Comparison of ENCODE assay signal across 8 cellular contexts in the genomic region with DNA sequence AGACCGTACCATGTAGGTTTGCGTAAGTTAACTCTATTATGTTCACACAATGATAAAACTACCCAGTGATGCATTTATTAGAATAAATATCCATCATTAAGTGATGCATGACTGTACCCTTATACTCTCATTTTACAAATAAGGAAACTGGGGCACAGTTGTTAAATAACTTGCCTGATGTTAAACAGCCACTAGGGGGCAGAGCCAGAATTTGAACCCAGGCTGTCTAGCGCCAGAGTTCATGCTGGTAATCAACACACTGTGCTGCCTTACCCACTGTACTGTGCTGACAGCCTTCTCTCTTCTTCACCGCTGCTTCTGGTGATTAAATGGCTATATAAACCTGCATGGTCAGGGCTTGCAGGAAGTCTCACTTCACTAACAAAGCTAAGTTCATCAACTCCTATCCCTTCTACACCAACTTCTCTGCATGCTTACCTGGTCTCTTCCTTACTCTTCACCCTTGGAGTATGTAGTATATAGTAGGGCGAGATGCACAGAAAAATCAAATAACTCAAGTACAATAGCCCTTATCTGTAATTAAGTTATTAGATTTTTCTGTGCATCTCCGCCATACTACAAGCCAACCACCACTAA. TPM values are rescaled to one million over a fixed set of nuclear protein-coding genes. Genes with fewer than 3 reads are reported as not detected.
DNase-seq lines count a peak whose midpoint lies in the region; ATAC-seq, FAIRE-seq and TF ChIP-seq lines count a peak whose summit lies in the region.

No MANE protein-coding gene starts in this region.

- H3K4me3 ChIP-seq in GM23248 (no peak overlapping the region), SK-N-SH (ENCODE audit: low read depth in 2 of 2, low read length in 1 of 2) (no peak overlapping the region; a peak in 1 of 4 replicates), brain microvascular endothelial cell (ENCODE audit: low read depth, low read length) (no peak overlapping the region), HepG2 (replicated peaks in 1 of 3; ENCODE audit: insufficient read depth in 1 of 3, low read depth in 2 of 3, low read length in 3 of 3) (no peak overlapping the region)

- CTCF ChIA-PET in SK-N-SH (lab: Yijun Ruan, JAX) (interaction anchor here (0.9 to 1.0 kb wide), 2 partner anchors 9 to 100 kb away, joined by 3 to 4 read pairs; no protein-coding TSS in a partner anchor), HepG2 (lab: Yijun Ruan, JAX; ENCODE audit: low intra/inter-chr PET ratio, low total read pairs) (interaction anchor here (1.4 kb wide), 1 partner anchor 104 kb away, joined by 6 read pairs; no protein-coding TSS in a partner anchor)

- H3K4me1 ChIP-seq in GM23248 (ENCODE audit: insufficient read depth) (no peaks in the 10 kb centered on the region), SK-N-SH (ENCODE audit: control insufficient read depth in 1 of 2, insufficient read depth in 2 of 2, low read depth in 1 of 2, low read length in 1 of 2) (peaks cover 0 to 3% of the 10 kb centered on the region in 2 experiments; a peak in 1 of 4 replicates), HepG2 (ENCODE audit: insufficient read depth, low read length) (peaks cover 40% of the 10 kb centered on the region)

- BruUV-seq in HepG2 (replicated peaks; lab: Mats Ljungman, UMichigan): no TSS peak

- in situ Hi-C loops in GM23248 (cut with MboI): no loop called here
- in situ Hi-C loops in brain microvascular endothelial cell (cut with HindIII; ENCODE audit: low pct_ligation_motif_present, low sequenced_read_pairs): no loop called here
- in situ Hi-C loops in HepG2 (cut with HindIII; ENCODE audit: extremely low pct_ligation_motif_present, low pct_unique_long_range_greater_than_20kb): loop anchor here (5.0 kb wide), 1 partner anchor 103 kb away; no protein-coding TSS in a partner anchor

- H4K20me1 ChIP-seq in GM23248 (ENCODE audit: insufficient read depth): no peaks in the 10 kb centered on the region
- no peaks in the 10 kb centered on the region for H4K20me1 ChIP-seq in SK-N-SH (ENCODE audit: insufficient read depth)
- no peaks in the 10 kb centered on the region for H4K20me1 ChIP-seq in HepG2 (ENCODE audit: insufficient read depth, low read length)

- H2AFZ ChIP-seq in GM23248 (no peak overlapping the region), SK-N-SH (ENCODE audit: low read depth) (no peak overlapping the region), HepG2 (ENCODE audit: low read length) (no peak overlapping the region)

- H3K27me3 ChIP-seq in GM23248 (replicated peaks; ENCODE audit: insufficient read depth) (no peaks in the 10 kb centered on the region), SK-N-SH (ENCODE audit: insufficient read depth) (no peaks in the 10 kb centered on the region), brain microvascular endothelial cell (replicated peaks) (no peaks in the 10 kb centered on the region), HepG2 (ENCODE audit: control insufficient read depth in 1 of 2, insufficient read depth in 2 of 2, low read length in 2 of 2) (no peaks in the 10 kb centered on the region)

- intact Hi-C loops in HepG2 (cut with micrococcal nuclease; ENCODE audit: unreplicated experiment): loop anchor here (2.0 kb wide), 1 partner anchor 103 kb away; no protein-coding TSS in a partner anchor

- peak; percentile 53 for FAIRE-seq in HepG2 (lab: Jason Lieb, UNC)
- FAIRE-seq in urothelium cell line (lab: Jason Lieb, UNC): no peak

- TF ChIP-seq EP300 in SK-N-SH (IDR thresholded peaks at IDR 0.05; ENCODE audit: borderline replicate concordance in 1 of 2, low read depth in 1 of 2, low read length in 1 of 2) (no peak), HepG2 (IDR thresholded peaks at IDR 0.05; ENCODE audit: low read depth in 2 of 2, low read length in 2 of 2) (no peak), HepG2 (CRISPR knock-in tag; IDR thresholded peaks at IDR 0.05; ENCODE audit: borderline replicate concordance) (no peak)

- TF ChIP-seq RAD21 in SK-N-SH (IDR thresholded peaks at IDR 0.05; ENCODE audit: low read length) (peak; percentile 61), HepG2 (CRISPR knock-in tag; IDR thresholded peaks at IDR 0.05) (no peak)

- WGBS in GM23248 (ENCODE audit: low coverage in 1 of 2, low lambda C conversion rate in 2 of 2, missing lambda C conversion rate in 2 of 2), 2 experiments: 82 to 86% methylated on average over 6 of the region's 6 CpGs
- 92% methylated on average over 6 of the region's 6 CpGs for WGBS in SK-N-SH (ENCODE audit: low lambda C conversion rate)
- WGBS in HepG2 (ENCODE audit: low lambda C conversion rate): 74% methylated on average over 4 of the region's 6 CpGs

- no peak for TF ChIP-seq POLR2A in HepG2 (IDR thresholded peaks at IDR 0.05; ENCODE audit: insufficient read depth in 1 of 2, low read depth in 2 of 2, low read length in 2 of 2)

- POLR2A ChIA-PET in SK-N-SH (lab: Yijun Ruan, JAX): no interaction called here
- POLR2A ChIA-PET in HepG2 (lab: Yijun Ruan, JAX): no interaction called here

- H3K4me2 ChIP-seq in GM23248 (ENCODE audit: unreplicated experiment): no peak overlapping the region
- no peak overlapping the region for H3K4me2 ChIP-seq in SK-N-SH
- no peak overlapping the region for H3K4me2 ChIP-seq in HepG2 (ENCODE audit: low read depth, low read length)

- H3K27ac ChIP-seq in GM23248: no peak overlapping the region
- no peak overlapping the region for H3K27ac ChIP-seq in SK-N-SH (ENCODE audit: low read depth in 2 of 2, low read length in 1 of 2)
- H3K27ac ChIP-seq in brain microvascular endothelial cell: no peak overlapping the region
- H3K27ac ChIP-seq in HepG2 (ENCODE audit: extremely low read length, insufficient read depth, low read length): no peak overlapping the region

- H3K36me3 ChIP-seq in GM23248 (ENCODE audit: low read depth) (no peaks in the 10 kb centered on the region), SK-N-SH (replicated peaks in 1 of 2; ENCODE audit: control insufficient read depth in 1 of 2, insufficient read depth in 2 of 2, low read length in 1 of 2) (no peaks in the 10 kb centered on the region), brain microvascular endothelial cell (replicated peaks) (no peaks in the 10 kb centered on the region), HepG2 (replicated peaks in 1 of 2; ENCODE audit: control insufficient read depth in 1 of 2, insufficient read depth in 2 of 2, low read length in 2 of 2) (no peaks in the 10 kb centered on the region)

- ATAC-seq in HepG2: peak; percentile 58

- H3K79me2 ChIP-seq in GM23248 (ENCODE audit: insufficient read depth) (no peaks in the 10 kb centered on the region), SK-N-SH (ENCODE audit: insufficient read depth) (no peaks in the 10 kb centered on the region; the same call in 1 of the 2 replicates), HepG2 (ENCODE audit: insufficient read depth, low read length) (no peaks in the 10 kb centered on the region)

- H3K9me2 ChIP-seq in GM23248 (ENCODE audit: insufficient read depth): no peaks in the 10 kb centered on the region
- H3K9me2 ChIP-seq in SK-N-SH: no peaks in the 10 kb centered on the region

- DNase-seq in Ammon's horn (ENCODE audit: low spot score) (peak; percentile 23), GM23248 (peak; percentile 50), SK-N-SH (peak; percentile 16), brain microvascular endothelial cell (peak; percentile 21), HepG2 (ENCODE audit: low spot score) (peak; percentile 22), NCI-H1694 treated with DMSO at 0.1 percent for 48 hours (lab: John Stamatoyannopoulos, UW) (no peak), urothelium cell line (ENCODE audit: low spot score) (no peak)
- peak; percentile 1 to 10 for DNase-seq in stimulated activated CD8-positive, alpha-beta memory T cell treated with anti-CD3 and anti-CD28 coated beads, Interleukin-7, amount 100 ng/mL, for 1 hour (ENCODE audit: low read depth in 2 of 2)

- TF ChIP-seq CTCF in SK-N-SH (IDR thresholded peaks at IDR 0.05): peak; percentile 66
- TF ChIP-seq CTCF in brain microvascular endothelial cell (IDR thresholded peaks at IDR 0.05; ENCODE audit: low read depth, low read length, missing control alignments): peak; percentile 75
- TF ChIP-seq CTCF in HepG2 (CRISPR knock-in tag; IDR thresholded peaks at IDR 0.05): peak; percentile 54

- no peaks in the 10 kb centered on the region for H3F3A ChIP-seq in GM23248 (ENCODE audit: insufficient read depth)
- no peaks in the 10 kb centered on the region for H3F3A ChIP-seq in SK-N-SH (replicated peaks; ENCODE audit: insufficient read depth)

- H3K9ac ChIP-seq in GM23248 (no peak overlapping the region), SK-N-SH (no peak overlapping the region), HepG2 (ENCODE audit: insufficient read depth, low read depth, low read length) (no peak overlapping the region)

- H3K9me3 ChIP-seq in GM23248 (ENCODE audit: low read depth) (no peaks in the 10 kb centered on the region), SK-N-SH (no peaks in the 10 kb centered on the region), HepG2 (ENCODE audit: low read length) (no peaks in the 10 kb centered on the region)

RNA-seq across cellular contexts. Expression of gene APPL2, which starts 43.6 kb away (rescaled TPM):
- 76.8 and 83.0 TPM in 2 replicates for total RNA-seq in GM23248 (2014; rRNA removed; shearing (Covaris generic))
- polyA plus RNA-seq in GM23248 (2016; fragmentation: Nextera tagmentation; extraction: Ambion mirVana) (119 and 122 TPM in 2 replicates), SK-N-SH (2012; rRNA removed) (59.2 and 65.9 TPM in 2 replicates), HepG2 (2011; rRNA removed) (11.1 and 12.1 TPM in 2 replicates)
- 69.2 and 93.5 TPM in 2 replicates for polyA plus RNA-seq in SK-N-SH (2012; cell fraction: cytosol; rRNA removed)
- 71.4 and 120 TPM in 2 replicates for polyA plus RNA-seq in SK-N-SH (2012; cell fraction: nucleus; rRNA removed)
- total RNA-seq in HepG2 (2016; rRNA removed; fragmentation: Illumina TruSeq; extraction: Trizol): 9.9 and 10.5 TPM in 2 replicates
- total RNA-seq in HepG2 (2016; cell fraction: cytosol; rRNA removed; fragmentation: Illumina TruSeq; extraction: Trizol; ENCODE audit: low read depth): 3.9 and 4.1 TPM in 2 replicates
- 9.9 and 11.1 TPM in 2 replicates for total RNA-seq in HepG2 (2016; cell fraction: insoluble cytoplasmic fraction; rRNA removed; fragmentation: Illumina TruSeq; extraction: Trizol)
- total RNA-seq in HepG2 (2016; cell fraction: membrane; rRNA removed; fragmentation: Illumina TruSeq; extraction: Trizol): 10.0 and 11.6 TPM in 2 replicates
- 15.0 and 18.1 TPM in 2 replicates for total RNA-seq in HepG2 (2016; cell fraction: nucleus; rRNA removed; fragmentation: Illumina TruSeq; extraction: Trizol)
- polyA plus RNA-seq in HepG2 (2011; cell fraction: cytosol; rRNA removed): 5.5 and 6.9 TPM in 2 replicates
- 18.2 and 20.1 TPM in 2 replicates for polyA plus RNA-seq in HepG2 (2011; cell fraction: nucleus; rRNA removed)
- polyA plus RNA-seq in HepG2 (2012): 11.3 and 17.8 TPM in 2 replicates
- 4.7 and 5.2 TPM in 2 replicates for polyA plus RNA-seq in HepG2 (2016; cell fraction: cytosol; fragmentation: Illumina TruSeq; extraction: Trizol; ENCODE audit: low read depth)
- 11.6 and 12.2 TPM in 2 replicates for polyA plus RNA-seq in HepG2 (2016; cell fraction: insoluble cytoplasmic fraction; fragmentation: Illumina TruSeq; extraction: Trizol; ENCODE audit: low read depth)
- polyA plus RNA-seq in HepG2 (2016; cell fraction: membrane; fragmentation: Illumina TruSeq; extraction: Trizol; ENCODE audit: low read depth): 8.7 and 8.8 TPM in 2 replicates
- 21.7 TPM in 2 replicates for polyA plus RNA-seq in HepG2 (2016; cell fraction: nucleus; fragmentation: Illumina TruSeq; extraction: Trizol; ENCODE audit: insufficient read depth, low read depth)
- polyA minus RNA-seq in HepG2 (2011; rRNA and poly(A)+ RNA removed; ENCODE audit: low replicate concordance): 11.7 and 14.0 TPM in 2 replicates
- polyA minus RNA-seq in HepG2 (2011; cell fraction: cytosol; rRNA and poly(A)+ RNA removed): 4.7 and 7.5 TPM in 2 replicates
- 30.4 and 41.6 TPM in 2 replicates for polyA minus RNA-seq in HepG2 (2011; cell fraction: nucleus; rRNA and poly(A)+ RNA removed)

RNA-seq across cellular contexts. Expression of gene C12orf75, which starts 50.9 kb away (rescaled TPM):
- 313 and 349 TPM in 2 replicates for total RNA-seq in GM23248 (2014; rRNA removed; shearing (Covaris generic))
- polyA plus RNA-seq in GM23248 (2016; fragmentation: Nextera tagmentation; extraction: Ambion mirVana) (590 and 607 TPM in 2 replicates), SK-N-SH (2012; rRNA removed) (221 and 299 TPM in 2 replicates), HepG2 (2011; rRNA removed) (13.2 and 19.8 TPM in 2 replicates)
- polyA plus RNA-seq in SK-N-SH (2012; cell fraction: cytosol; rRNA removed): 363 and 501 TPM in 2 replicates
- polyA plus RNA-seq in SK-N-SH (2012; cell fraction: nucleus; rRNA removed): 63.0 and 90.2 TPM in 2 replicates
- 10.1 and 16.1 TPM in 2 replicates for total RNA-seq in HepG2 (2016; rRNA removed; fragmentation: Illumina TruSeq; extraction: Trizol)
- total RNA-seq in HepG2 (2016; cell fraction: cytosol; rRNA removed; fragmentation: Illumina TruSeq; extraction: Trizol; ENCODE audit: low read depth): 71.1 and 82.2 TPM in 2 replicates
- 8.9 and 15.8 TPM in 2 replicates for total RNA-seq in HepG2 (2016; cell fraction: insoluble cytoplasmic fraction; rRNA removed; fragmentation: Illumina TruSeq; extraction: Trizol)
- 64.7 and 80.3 TPM in 2 replicates for total RNA-seq in HepG2 (2016; cell fraction: membrane; rRNA removed; fragmentation: Illumina TruSeq; extraction: Trizol)
- 6.3 and 7.4 TPM in 2 replicates for total RNA-seq in HepG2 (2016; cell fraction: nucleus; rRNA removed; fragmentation: Illumina TruSeq; extraction: Trizol)
- 8.5 and 10.3 TPM in 2 replicates for polyA plus RNA-seq in HepG2 (2011; cell fraction: cytosol; rRNA removed)
- 2.6 and 4.3 TPM in 2 replicates for polyA plus RNA-seq in HepG2 (2011; cell fraction: nucleus; rRNA removed)
- 8.8 and 19.4 TPM in 2 replicates for polyA plus RNA-seq in HepG2 (2012)
- 130 and 134 TPM in 2 replicates for polyA plus RNA-seq in HepG2 (2016; cell fraction: cytosol; fragmentation: Illumina TruSeq; extraction: Trizol; ENCODE audit: low read depth)
- polyA plus RNA-seq in HepG2 (2016; cell fraction: insoluble cytoplasmic fraction; fragmentation: Illumina TruSeq; extraction: Trizol; ENCODE audit: low read depth): 14.7 and 17.0 TPM in 2 replicates
- polyA plus RNA-seq in HepG2 (2016; cell fraction: membrane; fragmentation: Illumina TruSeq; extraction: Trizol; ENCODE audit: low read depth): 83.7 and 94.5 TPM in 2 replicates
- polyA plus RNA-seq in HepG2 (2016; cell fraction: nucleus; fragmentation: Illumina TruSeq; extraction: Trizol; ENCODE audit: insufficient read depth, low read depth): 9.2 and 11.9 TPM in 2 replicates
- polyA minus RNA-seq in HepG2 (2011; rRNA and poly(A)+ RNA removed; ENCODE audit: low replicate concordance): 1.1 and 5.6 TPM in 2 replicates
- 3.3 and 8.6 TPM in 2 replicates for polyA minus RNA-seq in HepG2 (2011; cell fraction: cytosol; rRNA and poly(A)+ RNA removed)
- polyA minus RNA-seq in HepG2 (2011; cell fraction: nucleus; rRNA and poly(A)+ RNA removed): 5.2 and 6.8 TPM in 2 replicates

Comparison
In these comparisons a context has a peak if more than half of its experiments do, and no peak if none do; other contexts are left out.
1. DNase-seq: peak in Ammon's horn (single experiment), GM23248 (single experiment), SK-N-SH (single experiment), brain microvascular endothelial cell (single experiment), HepG2 (single experiment) and stimulated activated CD8-positive, alpha-beta memory T cell treated with anti-CD3 and anti-CD28 coated beads, Interleukin-7, amount 100 ng/mL, for 1 hour (2 of 2); none in NCI-H1694 treated with DMSO at 0.1 percent for 48 hours (single experiment) and urothelium cell line (single experiment).
2. Peak in every context shown above with its lines, with median percentiles within 50 percentile points of each other: CTCF ChIP-seq.